In the genomic region with DNA sequence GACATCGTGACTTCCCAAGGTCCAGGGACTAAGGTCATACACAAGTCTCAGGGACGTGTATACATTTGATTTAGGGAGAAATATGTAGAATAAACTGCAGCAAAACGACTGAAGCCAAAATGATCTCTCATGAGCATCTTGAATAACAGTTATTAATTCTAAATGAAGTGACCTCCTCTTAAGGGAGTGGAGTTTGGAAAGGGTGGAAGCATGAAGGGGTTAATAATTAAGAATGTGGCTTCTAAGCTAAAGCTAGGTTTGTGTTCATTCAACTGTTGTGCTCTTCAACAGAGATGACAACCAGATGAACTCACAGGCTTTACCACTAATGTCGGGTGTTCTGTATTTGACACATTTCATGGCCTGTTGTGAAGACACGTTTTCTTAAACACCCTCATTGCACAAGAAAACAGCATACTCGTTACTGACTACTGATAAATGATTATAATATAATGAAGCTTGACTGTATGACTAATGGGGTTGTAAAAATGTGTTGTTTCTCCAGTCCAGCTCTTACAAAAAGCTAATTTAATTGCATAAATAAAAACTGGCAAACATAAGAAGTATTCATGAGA, we compare ENCODE assay signal across 10 cellular contexts. TPM values are rescaled to one million over a fixed set of nuclear protein-coding genes. Genes with fewer than 3 reads are reported as not detected.
A peak's percentile ranks its signal among the peaks of the same experiment; 100 is the strongest.
DNase-seq lines count a peak whose midpoint lies in the region; ATAC-seq and TF ChIP-seq lines count a peak whose summit lies in the region.
"Had no signal": no experiment of that assay in that cellular context is flagged by ENCODE, and none has a peak within 500 bp of the region (broad histone marks: within the 10 kb centered on the region; RNA-seq: fewer than 3 reads in every experiment).

No MANE protein-coding gene starts in this region.

- H4K5ac ChIP-seq in H9 (ENCODE audit: insufficient read length, low read depth, low read length) = no peak overlapping the region

- WGBS in H9 (ENCODE audit: extremely low coverage, insufficient read length, low lambda C conversion rate) = no CpG with 5 or more reads among the region's 6 CpGs

- H3K23ac ChIP-seq in H9 (ENCODE audit: insufficient read length, low read depth, low read length) = no peak overlapping the region

- DNase-seq in H9 (no peak), T-cell (no peak), glomerular visceral epithelial cell (ENCODE audit: extremely low spot score) (peak; percentile 49), progenitor cell of endocrine pancreas (ENCODE audit: low spot score, unreplicated experiment) (no peak), NCI-H1436 (lab: John Stamatoyannopoulos, UW) (no peak), NCI-H146 treated with DMSO at 0.1 percent for 48 hours (lab: John Stamatoyannopoulos, UW; ENCODE audit: unreplicated experiment) (no peak)
- DNase-seq in activated effector memory CD4-positive, alpha-beta T cell treated with Interleukin-2 at 50 U/mL for 16 hours = no peak
- DNase-seq: activated effector memory CD4-positive, alpha-beta T cell treated with anti-CD3 and anti-CD28 coated beads, Interleukin-2, amount 50 U/mL, for 16 hours; NCI-H2107 had no signal

- H2BK20ac ChIP-seq in H9 (ENCODE audit: low read depth, low read length, poor library complexity, severe bottlenecking) = no peak overlapping the region

- H3K56ac ChIP-seq in H9 (ENCODE audit: insufficient read length, low read depth, low read length) = no peak overlapping the region

- no peaks in the 10 kb centered on the region for H3K9me3 ChIP-seq in H9 (ENCODE audit: control insufficient read depth, low read depth, low read length)
- H3K9me3 ChIP-seq: prostate gland had no signal

- H3K23me2 ChIP-seq in H9 (ENCODE audit: insufficient read length, low read depth, low read length, poor library complexity, severe bottlenecking) = peaks cover 14% of the 10 kb centered on the region

- CTCF ChIA-PET in T-cell (lab: Charles Lee) = no interaction called here

- POLR2A ChIA-PET in T-cell (lab: Charles Lee) = no interaction called here

- no peak for ATAC-seq in T-cell (replicated peaks in 1 of 4)

- H3K14ac ChIP-seq in H9 (ENCODE audit: insufficient read depth, low read length) = no peak overlapping the region

- no peak overlapping the region for H3K9ac ChIP-seq in H9 (ENCODE audit: extremely low read depth, insufficient read length, low read length)

- no peak overlapping the region for H2AK5ac ChIP-seq in H9 (ENCODE audit: insufficient read length, low read length)

- TF ChIP-seq CTCF in H9 (conservative IDR thresholded peaks at IDR 0.05) (no peak), progenitor cell of endocrine pancreas (IDR thresholded peaks at IDR 0.05; ENCODE audit: unreplicated experiment) (no peak)

- no peak overlapping the region for H2BK12ac ChIP-seq in H9 (ENCODE audit: insufficient read length, low read depth, low read length)

- H3K27ac Mint-ChIP-seq in H9 (no peak overlapping the region), T-cell (no peak overlapping the region), progenitor cell of endocrine pancreas (no peak overlapping the region)

- no peak overlapping the region for H2BK5ac ChIP-seq in H9 (ENCODE audit: insufficient read length, low read length)

- H3K4me1 Mint-ChIP-seq in H9 = peaks cover 7 to 12% of the 10 kb centered on the region in 2 experiments
- H3K4me1 Mint-ChIP-seq in T-cell = peaks cover 5 to 13% (median 13%) of the 10 kb centered on the region in 3 donors
- peaks cover 7% of the 10 kb centered on the region for H3K4me1 Mint-ChIP-seq in progenitor cell of endocrine pancreas (ENCODE audit: low read depth)

- H3K36me3 Mint-ChIP-seq in H9 (ENCODE audit: insufficient read depth in 1 of 3, low read depth in 3 of 3) (no peaks in the 10 kb centered on the region; a peak in 2 of 7 replicates), T-cell (no peaks in the 10 kb centered on the region), progenitor cell of endocrine pancreas (ENCODE audit: insufficient read depth) (no peaks in the 10 kb centered on the region)

- H3K4me3 Mint-ChIP-seq in H9 (peak overlapping the region; percentile 54 to 81), T-cell (peak overlapping the region in 2 of 3 donors; percentile 9 to 65), progenitor cell of endocrine pancreas (ENCODE audit: low read depth) (peak overlapping the region; percentile 67)

- H3K9me3 Mint-ChIP-seq in H9 (0 out of 5 replicates have a peak, but pooled peaks cover 0 to 2% of the 10 kb centered on the region in 2 experiments), T-cell (no peaks in the 10 kb centered on the region), progenitor cell of endocrine pancreas (ENCODE audit: low read depth) (no peaks in the 10 kb centered on the region)

- H3K27me3 ChIP-seq in H9 (ENCODE audit: insufficient read depth, low read length) = peaks cover 34% of the 10 kb centered on the region

- no peaks in the 10 kb centered on the region for H4K20me1 ChIP-seq in H9 (ENCODE audit: control insufficient read depth, insufficient read depth, insufficient read length)

- H4K91ac ChIP-seq in H9 (ENCODE audit: insufficient read length, low read depth, low read length) = no peak overlapping the region

- no peak overlapping the region for H2BK120ac ChIP-seq in H9 (ENCODE audit: low read depth, low read length, poor library complexity, severe bottlenecking)

- no peak overlapping the region for H3K18ac ChIP-seq in H9 (ENCODE audit: insufficient read length, low read depth, low read length)

- H3T11ph ChIP-seq in H9 (ENCODE audit: low read length) = no peak overlapping the region

- H3K79me1 ChIP-seq in H9 (ENCODE audit: insufficient read depth, low read depth, low read length, poor library complexity, severe bottlenecking) = no peaks in the 10 kb centered on the region

- peak overlapping the region; percentile 59 for H3K4me2 ChIP-seq in H9 (ENCODE audit: insufficient read depth, insufficient read length, low read length)

- H3K79me2 ChIP-seq in H9 (ENCODE audit: insufficient read depth, low read length) = no peaks in the 10 kb centered on the region

- no peak overlapping the region for H2BK15ac ChIP-seq in H9 (ENCODE audit: low read depth, low read length)

- peaks cover 88% of the 10 kb centered on the region for H3K27me3 Mint-ChIP-seq in H9 (ENCODE audit: low read depth)
- H3K27me3 Mint-ChIP-seq in T-cell = peaks cover 57 to 66% of the 10 kb centered on the region in 2 donors
- peaks cover 81% of the 10 kb centered on the region for H3K27me3 Mint-ChIP-seq in progenitor cell of endocrine pancreas

- H2AFZ ChIP-seq in H9 (ENCODE audit: low read length) = no peak overlapping the region

- no peaks in the 10 kb centered on the region; the same call in 1 of the 2 replicates for H3K4me1 ChIP-seq in H9 (ENCODE audit: insufficient read depth, low read length)
- H3K4me1 ChIP-seq: prostate gland had no signal

- no peak overlapping the region for H3K4ac ChIP-seq in H9 (ENCODE audit: low read depth, low read length)

- H4K8ac ChIP-seq in H9 (replicated peaks; ENCODE audit: insufficient read length, low read depth, low read length) = no peak overlapping the region

- H3K27ac ChIP-seq in H9 (ENCODE audit: insufficient read length, low read depth, low read length) = no peak overlapping the region
- H3K27ac ChIP-seq: prostate gland had no signal

RNA-seq across cellular contexts. Expression of a gene that starts 1.5 kb away (rescaled TPM):
- total RNA-seq in H9 (2021) (0.09 and 0.37 TPM in 2 replicates), T-cell (not detected), progenitor cell of endocrine pancreas (0.98 and 1.2 TPM in 2 replicates)
